11 cellular contexts compared by ENCODE assay signal in genomic region chr12:101854747-101855146, GRCh38. TPM values are rescaled to one million over a fixed set of nuclear protein-coding genes. Genes with fewer than 3 reads are reported as not detected.
DNase-seq lines count a peak whose midpoint lies in the region; ATAC-seq, FAIRE-seq and TF ChIP-seq lines count a peak whose summit lies in the region.
"Had no signal": no experiment of that assay in that cellular context is flagged by ENCODE, and none has a peak within 500 bp of the region (broad histone marks: within the 10 kb centered on the region; RNA-seq: fewer than 3 reads in every experiment).

No MANE protein-coding gene starts in this region.

- no peaks in the 10 kb centered on the region for H3K79me2 ChIP-seq in keratinocyte (ENCODE audit: control insufficient read depth, insufficient read depth, low read length)

- WGBS in sigmoid colon, 2 donors: 81 to 92% methylated on average over 1 of the region's 1 CpG

- H3K27me3 ChIP-seq in keratinocyte (ENCODE audit: control insufficient read depth, extremely low read depth, insufficient read depth, low read length) (no peaks in the 10 kb centered on the region), sigmoid colon (no peaks in the 10 kb centered on the region), WERI-Rb-1 (ENCODE audit: insufficient read depth, low read depth, severe bottlenecking) (no peaks in the 10 kb centered on the region)
- H3K27me3 ChIP-seq: adrenal gland had no signal

- H3K9me3 ChIP-seq in keratinocyte (ENCODE audit: control insufficient read depth, low read depth, low read length): no peaks in the 10 kb centered on the region
- no peaks in the 10 kb centered on the region for H3K9me3 ChIP-seq in sigmoid colon
- no peaks in the 10 kb centered on the region for H3K9me3 ChIP-seq in WERI-Rb-1 (ENCODE audit: severe bottlenecking)
- H3K9me3 ChIP-seq: adrenal gland had no signal

- H3K9ac ChIP-seq in keratinocyte (ENCODE audit: control insufficient read depth, extremely low read depth, insufficient read depth, low read length): no peak overlapping the region

- peak overlapping the region; percentile 64 for H2AFZ ChIP-seq in keratinocyte (ENCODE audit: control insufficient read depth, low read length)

- H4K20me1 ChIP-seq in keratinocyte (ENCODE audit: control insufficient read depth, extremely low read depth, insufficient read depth, low read length): no peaks in the 10 kb centered on the region

- peaks cover 23% of the 10 kb centered on the region for H3K4me1 ChIP-seq in keratinocyte (ENCODE audit: control insufficient read depth, extremely low read depth, insufficient read depth, low read length)
- peaks cover 0 to 20% (median 15%) of the 10 kb centered on the region in 4 donors for H3K4me1 ChIP-seq in sigmoid colon

- no peak for TF ChIP-seq EP300 in sigmoid colon (IDR thresholded peaks at IDR 0.05)

- intact Hi-C loops in sigmoid colon (cut with DNase I): no loop called here

- no peaks in the 10 kb centered on the region for H3K9me1 ChIP-seq in keratinocyte (ENCODE audit: control insufficient read depth, extremely low read depth, insufficient read depth, low read length)

- ATAC-seq in GM18520 (IDR thresholded peaks at IDR 0.05; ENCODE audit: unreplicated experiment) (peak; percentile 35), GM21619 (IDR thresholded peaks at IDR 0.05; ENCODE audit: unreplicated experiment) (peak; percentile 39), HG03457 (IDR thresholded peaks at IDR 0.05; ENCODE audit: unreplicated experiment) (peak; percentile 47)
- ATAC-seq: WTC11 had no signal

- no peak overlapping the region for H3K27ac ChIP-seq in keratinocyte (ENCODE audit: control insufficient read depth, insufficient read depth, low read length)
- no peak overlapping the region for H3K27ac ChIP-seq in sigmoid colon
- H3K27ac ChIP-seq in WERI-Rb-1: no peak overlapping the region
- H3K27ac ChIP-seq: adrenal gland had no signal

- dilution Hi-C loops in keratinocyte (cut with MboI; ENCODE audit: extremely low pct_ligation_motif_present, low sequenced_read_pairs): no loop called here

- H3K4me3 ChIP-seq in keratinocyte (ENCODE audit: control insufficient read depth in 2 of 3, extremely low read depth in 1 of 3, insufficient read depth in 2 of 3, low read depth in 1 of 3, low read length in 3 of 3) (no peak overlapping the region), sigmoid colon (no peak overlapping the region), WERI-Rb-1 (ENCODE audit: low read depth, low read length) (no peak overlapping the region)
- H3K4me3 ChIP-seq: adrenal gland had no signal

- DNase-seq in keratinocyte (ENCODE audit: low read depth, low spot score) (no peak), sigmoid colon (no peak), WERI-Rb-1 (no peak)
- no peak for DNase-seq in effector CD8-positive, alpha-beta T cell (lab: John Stamatoyannopoulos, UW)
- no peak for DNase-seq in stimulated activated CD4-positive, alpha-beta T cell treated with anti-CD3 and anti-CD28 coated beads, Interleukin-4, amount 100 ng/mL, for 1 hour
- DNase-seq: NCI-H2227 treated with DMSO at 0.1 percent for 48 hours had no signal

- TF ChIP-seq CTCF in keratinocyte (optimal IDR thresholded peaks at IDR 0.05 in 1 of 3, IDR thresholded peaks at IDR 0.05 in 1 of 3, conservative IDR thresholded peaks at IDR 0.05 in 1 of 3; ENCODE audit: extremely low read depth in 1 of 3, insufficient read depth in 2 of 3, low read length in 3 of 3): no peak
- no peak for TF ChIP-seq CTCF in sigmoid colon (IDR thresholded peaks at IDR 0.05)
- no peak for TF ChIP-seq CTCF in WERI-Rb-1 (IDR thresholded peaks at IDR 0.05; ENCODE audit: low read depth, low read length)

- no peak for TF ChIP-seq POLR2A in sigmoid colon (IDR thresholded peaks at IDR 0.05)

- peak overlapping the region; percentile 34 for H3K4me2 ChIP-seq in keratinocyte (ENCODE audit: control insufficient read depth, extremely low read depth, insufficient read depth, low read depth, low read length)

- FAIRE-seq in keratinocyte (lab: Jason Lieb, UNC): no peak

- H3K36me3 ChIP-seq in keratinocyte (ENCODE audit: control insufficient read depth in 2 of 2, extremely low read depth in 1 of 2, insufficient read depth in 2 of 2, low read length in 2 of 2) (no peaks in the 10 kb centered on the region), sigmoid colon (no peaks in the 10 kb centered on the region), WERI-Rb-1 (no peaks in the 10 kb centered on the region)
- H3K36me3 ChIP-seq: adrenal gland had no signal

RNA-seq across cellular contexts. Expression of gene DRAM1, which starts 22.6 kb away (rescaled TPM):
- polyA plus RNA-seq in keratinocyte (20.8 to 21.7 TPM (median 20.9 TPM) in 3 replicates), sigmoid colon (10 to 100 TPM in 2 of 3 donors, 1 to 10 TPM in 1; 4.2 to 15.3 (median 10.9) TPM)
- 4.4 TPM for polyA plus RNA-seq in keratinocyte (2011; ENCODE audit: low read depth)
- 16.4 and 27.7 TPM in 2 replicates for polyA plus RNA-seq in keratinocyte (2011; cell fraction: cytosol; rRNA removed)
- polyA plus RNA-seq in keratinocyte (2011; cell fraction: nucleus; rRNA removed): 24.8 and 27.0 TPM in 2 replicates
- 9.4 and 20.5 TPM in 2 replicates for polyA plus RNA-seq in keratinocyte (2012; ENCODE audit: low replicate concordance)
- 14.6 to 24.2 TPM (median 19.9 TPM) in 3 replicates for polyA minus RNA-seq in keratinocyte
- polyA minus RNA-seq in keratinocyte (2011; cell fraction: cytosol; rRNA and poly(A)+ RNA removed): 36.4 TPM
- 24.4 and 31.1 TPM in 2 replicates for polyA minus RNA-seq in keratinocyte (2011; cell fraction: nucleus; rRNA and poly(A)+ RNA removed)
- 10 to 100 TPM; 13.3 to 21.6 (median 18.1) TPM for total RNA-seq in sigmoid colon

RNA-seq across cellular contexts. Expression of gene GNPTAB, which starts 24.0 kb away (rescaled TPM):
- polyA plus RNA-seq in keratinocyte (30.4 to 35.7 TPM (median 33.0 TPM) in 3 replicates), sigmoid colon (10 to 100 TPM; 12.0 to 25.4 (median 13.8) TPM)
- polyA plus RNA-seq in keratinocyte (2011; ENCODE audit: low read depth): 8.6 TPM
- 19.0 and 34.5 TPM in 2 replicates for polyA plus RNA-seq in keratinocyte (2011; cell fraction: cytosol; rRNA removed)
- polyA plus RNA-seq in keratinocyte (2011; cell fraction: nucleus; rRNA removed): 46.4 and 57.9 TPM in 2 replicates
- 11.0 and 26.7 TPM in 2 replicates for polyA plus RNA-seq in keratinocyte (2012; ENCODE audit: low replicate concordance)
- 20.1 to 72.6 TPM (median 49.4 TPM) in 3 replicates for polyA minus RNA-seq in keratinocyte
- 19.4 TPM for polyA minus RNA-seq in keratinocyte (2011; cell fraction: cytosol; rRNA and poly(A)+ RNA removed)
- 40.6 and 77.7 TPM in 2 replicates for polyA minus RNA-seq in keratinocyte (2011; cell fraction: nucleus; rRNA and poly(A)+ RNA removed)
- total RNA-seq in sigmoid colon: 10 to 100 TPM; 22.7 to 42.2 (median 36.6) TPM
